Comparison of ENCODE assay signal across 12 cellular contexts in genomic region chr19:14371321-14371821, GRCh38. TPM values are rescaled to one million over a fixed set of nuclear protein-coding genes. Genes with fewer than 3 reads are reported as not detected.
A peak's percentile ranks its signal among the peaks of the same experiment; 100 is the strongest.
DNase-seq lines count a peak whose midpoint lies in the region; ATAC-seq and TF ChIP-seq lines count a peak whose summit lies in the region.
"Had no signal": no experiment of that assay in that cellular context is flagged by ENCODE, and none has a peak within 500 bp of the region (broad histone marks: within the 10 kb centered on the region; RNA-seq: fewer than 3 reads in every experiment).

No MANE protein-coding gene starts in this region.

- H3K9me3 ChIP-seq in right lobe of liver (no peaks in the 10 kb centered on the region), uterus (no peaks in the 10 kb centered on the region)

- peaks cover 0 to 7% (median 0%) of the 10 kb centered on the region in 4 donors for H3K4me1 ChIP-seq in right lobe of liver
- H3K4me1 ChIP-seq in uterus = peaks cover 9 to 17% of the 10 kb centered on the region in 2 donors

- DNase-seq in activated naive CD4-positive, alpha-beta T cell treated with anti-CD3 and anti-CD28 coated beads, Interleukin-2, amount 10 ng/mL, durations not matched to agents 7 days and 5 days = no peak
- DNase-seq in activated naive CD4-positive, alpha-beta T cell (lab: John Stamatoyannopoulos, UW) = no peak
- DNase-seq in activated T-helper 1 cell treated with anti-CD3 and anti-CD28 coated beads, Interleukin-12 subunit alpha, Interleukin-12 subunit beta, Interleukin-2, Interleukin-4 antibody, amounts not matched to agents 30 ng/mL and 10 ng/mL and 1 ng/mL, durations not matched to agents 14 hours and 24 hours and 36 hours (ENCODE audit: low spot score) = no peak
- no peak for DNase-seq in right lobe of liver
- DNase-seq in uterus = peak; percentile 65 to 91
- no peak for DNase-seq in cardiac septum (ENCODE audit: low spot score)
- no peak for DNase-seq in A172 (ENCODE audit: low spot score)
- DNase-seq: amygdala, DMS79 treated with DMSO at 0.1 percent for 48 hours, NCI-H1436, NCI-H446 treated with DMSO at 0.1 percent for 48 hours had no signal

- H3K36me3 ChIP-seq in right lobe of liver (no peaks in the 10 kb centered on the region), uterus (no peaks in the 10 kb centered on the region)

- intact Hi-C loops in activated T-helper 1 cell treated with anti-CD3 and anti-CD28 coated beads, Interleukin-12 subunit alpha, Interleukin-12 subunit beta, Interleukin-2, Interleukin-4 antibody, amounts not matched to agents 30 ng/mL and 10 ng/mL and 1 ng/mL, durations not matched to agents 14 hours and 24 hours and 36 hours (cut with micrococcal nuclease) = no loop called here
- intact Hi-C loops in right lobe of liver (cut with DNase I) (no loop called here), uterus (cut with DNase I; ENCODE audit: low total_unique reads) (no loop called here), cardiac septum (cut with DNase I) (no loop called here)

- H3K9me3 Mint-ChIP-seq in activated naive CD4-positive, alpha-beta T cell treated with anti-CD3 and anti-CD28 coated beads, Interleukin-2, amount 10 ng/mL, durations not matched to agents 7 days and 5 days = no peaks in the 10 kb centered on the region
- no peaks in the 10 kb centered on the region for H3K9me3 Mint-ChIP-seq in activated T-helper 1 cell treated with anti-CD3 and anti-CD28 coated beads, Interleukin-12 subunit alpha, Interleukin-12 subunit beta, Interleukin-2, Interleukin-4 antibody, amounts not matched to agents 30 ng/mL and 10 ng/mL and 1 ng/mL, durations not matched to agents 14 hours and 24 hours and 36 hours

- WGBS in right lobe of liver (ENCODE audit: insufficient coverage, low coverage, low lambda C conversion rate, missing lambda C conversion rate) = 50% methylated on average over 7 of the region's 9 CpGs

- ATAC-seq in right lobe of liver (peak in 1 of 4 donors; percentile 15), HG03342 (IDR thresholded peaks at IDR 0.05; ENCODE audit: unreplicated experiment) (no peak)

- no peak for TF ChIP-seq CTCF in right lobe of liver (IDR thresholded peaks at IDR 0.05)
- no peak for TF ChIP-seq CTCF in uterus (IDR thresholded peaks at IDR 0.05)

- peaks cover 1% of the 10 kb centered on the region for H3K36me3 Mint-ChIP-seq in activated naive CD4-positive, alpha-beta T cell treated with anti-CD3 and anti-CD28 coated beads, Interleukin-2, amount 10 ng/mL, durations not matched to agents 7 days and 5 days
- H3K36me3 Mint-ChIP-seq in activated T-helper 1 cell treated with anti-CD3 and anti-CD28 coated beads, Interleukin-12 subunit alpha, Interleukin-12 subunit beta, Interleukin-2, Interleukin-4 antibody, amounts not matched to agents 30 ng/mL and 10 ng/mL and 1 ng/mL, durations not matched to agents 14 hours and 24 hours and 36 hours (ENCODE audit: low read depth) = peaks cover 5% of the 10 kb centered on the region

- CTCF ChIA-PET in activated naive CD4-positive, alpha-beta T cell treated with anti-CD3 and anti-CD28 coated beads, Interleukin-2, amount 10 ng/mL, durations not matched to agents 7 days and 5 days (lab: Charles Lee) = interaction anchor here (6.0 kb wide), 1 partner anchor 11 kb away, joined by 51 read pairs; the partner anchor contains the start of gene ADGRE5

- no peak for TF ChIP-seq POLR2A in right lobe of liver (IDR thresholded peaks at IDR 0.05)
- TF ChIP-seq POLR2A in uterus (IDR thresholded peaks at IDR 0.05) = no peak

- H3K27ac ChIP-seq in right lobe of liver (peak overlapping the region in 2 of 3 donors; percentile 21 to 67), uterus (peak overlapping the region; percentile 85 to 97)

- no peaks in the 10 kb centered on the region for H3K27me3 Mint-ChIP-seq in activated naive CD4-positive, alpha-beta T cell treated with anti-CD3 and anti-CD28 coated beads, Interleukin-2, amount 10 ng/mL, durations not matched to agents 7 days and 5 days
- H3K27me3 Mint-ChIP-seq in activated T-helper 1 cell treated with anti-CD3 and anti-CD28 coated beads, Interleukin-12 subunit alpha, Interleukin-12 subunit beta, Interleukin-2, Interleukin-4 antibody, amounts not matched to agents 30 ng/mL and 10 ng/mL and 1 ng/mL, durations not matched to agents 14 hours and 24 hours and 36 hours (ENCODE audit: insufficient read depth) = no peaks in the 10 kb centered on the region

- H3K27ac Mint-ChIP-seq in activated naive CD4-positive, alpha-beta T cell treated with anti-CD3 and anti-CD28 coated beads, Interleukin-2, amount 10 ng/mL, durations not matched to agents 7 days and 5 days = peak overlapping the region; percentile 90
- H3K27ac Mint-ChIP-seq in activated T-helper 1 cell treated with anti-CD3 and anti-CD28 coated beads, Interleukin-12 subunit alpha, Interleukin-12 subunit beta, Interleukin-2, Interleukin-4 antibody, amounts not matched to agents 30 ng/mL and 10 ng/mL and 1 ng/mL, durations not matched to agents 14 hours and 24 hours and 36 hours = peak overlapping the region; percentile 98

- H3K4me3 Mint-ChIP-seq in activated naive CD4-positive, alpha-beta T cell treated with anti-CD3 and anti-CD28 coated beads, Interleukin-2, amount 10 ng/mL, durations not matched to agents 7 days and 5 days = peak overlapping the region; percentile 43
- H3K4me3 Mint-ChIP-seq in activated T-helper 1 cell treated with anti-CD3 and anti-CD28 coated beads, Interleukin-12 subunit alpha, Interleukin-12 subunit beta, Interleukin-2, Interleukin-4 antibody, amounts not matched to agents 30 ng/mL and 10 ng/mL and 1 ng/mL, durations not matched to agents 14 hours and 24 hours and 36 hours = peak overlapping the region; percentile 48

- H3K4me3 ChIP-seq in right lobe of liver (no peak overlapping the region), uterus (no peak overlapping the region)

- peaks cover 88% of the 10 kb centered on the region for H3K4me1 Mint-ChIP-seq in activated naive CD4-positive, alpha-beta T cell treated with anti-CD3 and anti-CD28 coated beads, Interleukin-2, amount 10 ng/mL, durations not matched to agents 7 days and 5 days
- H3K4me1 Mint-ChIP-seq in activated T-helper 1 cell treated with anti-CD3 and anti-CD28 coated beads, Interleukin-12 subunit alpha, Interleukin-12 subunit beta, Interleukin-2, Interleukin-4 antibody, amounts not matched to agents 30 ng/mL and 10 ng/mL and 1 ng/mL, durations not matched to agents 14 hours and 24 hours and 36 hours (ENCODE audit: low read depth) = peaks cover 78% of the 10 kb centered on the region

- H3K27me3 ChIP-seq in right lobe of liver = no peaks in the 10 kb centered on the region
- H3K27me3 ChIP-seq in uterus = no peaks in the 10 kb centered on the region

RNA-seq across cellular contexts. Expression of gene ADGRE5, which starts 9.9 kb away (rescaled TPM):
- 219 and 226 TPM in 2 replicates for total RNA-seq in activated T-helper 1 cell treated with anti-CD3 and anti-CD28 coated beads, Interleukin-12 subunit alpha, Interleukin-12 subunit beta, Interleukin-2, Interleukin-4 antibody, amounts not matched to agents 30 ng/mL and 10 ng/mL and 1 ng/mL, durations not matched to agents 14 hours and 24 hours and 36 hours
- 10 to 100 TPM in 5 of 6 experiments, 1 to 10 TPM in 1; 7.9 to 21.5 (median 15.3) TPM for total RNA-seq in right lobe of liver
- 100 to 1,000 TPM in 1 of 4 donors, 10 to 100 TPM in 3; 32.1 to 217 (median 57.7) TPM for total RNA-seq in uterus
- 36.4 TPM for total RNA-seq in cardiac septum
- total RNA-seq in A172 (2014; rRNA removed; shearing (Covaris generic)) = 72.8 and 74.8 TPM in 2 replicates

RNA-seq across cellular contexts. Expression of gene DDX39A, which starts 47.8 kb away (rescaled TPM):
- total RNA-seq in activated T-helper 1 cell treated with anti-CD3 and anti-CD28 coated beads, Interleukin-12 subunit alpha, Interleukin-12 subunit beta, Interleukin-2, Interleukin-4 antibody, amounts not matched to agents 30 ng/mL and 10 ng/mL and 1 ng/mL, durations not matched to agents 14 hours and 24 hours and 36 hours = 273 and 287 TPM in 2 replicates
- 10 to 100 TPM; 12.9 to 34.5 (median 24.6) TPM for total RNA-seq in right lobe of liver
- total RNA-seq in uterus = 10 to 100 TPM; 41.3 to 91.2 (median 52.8) TPM
- 26.7 TPM for total RNA-seq in cardiac septum
- 312 and 320 TPM in 2 replicates for total RNA-seq in A172 (2014; rRNA removed; shearing (Covaris generic))

Comparison
In these comparisons a context has a peak if more than half of its experiments do, and no peak if none do; other contexts are left out.
1. DNase-seq: peak in uterus (2 of 2); none in activated naive CD4-positive, alpha-beta T cell treated with anti-CD3 and anti-CD28 coated beads, Interleukin-2, amount 10 ng/mL, durations not matched to agents 7 days and 5 days (single experiment), activated naive CD4-positive, alpha-beta T cell (0 of 4), activated T-helper 1 cell treated with anti-CD3 and anti-CD28 coated beads, Interleukin-12 subunit alpha, Interleukin-12 subunit beta, Interleukin-2, Interleukin-4 antibody, amounts not matched to agents 30 ng/mL and 10 ng/mL and 1 ng/mL, durations not matched to agents 14 hours and 24 hours and 36 hours (single experiment), right lobe of liver (0 of 3), cardiac septum (single experiment) and A172 (single experiment).